12 cellular contexts compared by ENCODE assay signal in the genomic region with DNA sequence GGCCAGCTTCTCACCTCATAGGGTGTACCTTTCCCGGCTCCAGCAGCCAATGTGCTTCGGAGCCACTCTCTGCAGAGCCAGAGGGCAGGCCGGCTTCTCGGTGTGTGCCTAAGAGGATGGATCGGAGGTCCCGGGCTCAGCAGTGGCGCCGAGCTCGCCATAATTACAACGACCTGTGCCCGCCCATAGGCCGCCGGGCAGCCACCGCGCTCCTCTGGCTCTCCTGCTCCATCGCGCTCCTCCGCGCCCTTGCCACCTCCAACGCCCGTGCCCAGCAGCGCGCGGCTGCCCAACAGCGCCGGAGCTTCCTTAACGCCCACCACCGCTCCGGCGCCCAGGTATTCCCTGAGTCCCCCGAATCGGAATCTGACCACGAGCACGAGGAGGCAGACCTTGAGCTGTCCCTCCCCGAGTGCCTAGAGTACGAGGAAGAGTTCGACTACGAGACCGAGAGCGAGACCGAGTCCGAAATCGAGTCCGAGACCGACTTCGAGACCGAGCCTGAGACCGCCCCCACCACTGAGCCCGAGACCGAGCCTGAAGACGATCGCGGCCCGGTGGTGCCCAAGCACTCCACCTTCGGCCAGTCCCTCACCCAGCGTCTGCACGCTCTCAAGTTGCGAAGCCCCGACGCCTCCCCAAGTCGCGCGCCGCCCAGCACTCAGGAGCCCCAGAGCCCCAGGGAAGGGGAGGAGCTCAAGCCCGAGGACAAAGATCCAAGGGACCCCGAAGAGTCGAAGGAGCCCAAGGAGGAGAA. TPM values are rescaled to one million over a fixed set of nuclear protein-coding genes. Genes with fewer than 3 reads are reported as not detected.
DNase-seq lines count a peak whose midpoint lies in the region; ATAC-seq lines count a peak whose summit lies in the region.
"Had no signal": no experiment of that assay in that cellular context is flagged by ENCODE, and none has a peak within 500 bp of the region (broad histone marks: within the 10 kb centered on the region; RNA-seq: fewer than 3 reads in every experiment).

No MANE protein-coding gene starts in this region.

- H3K4me3 Mint-ChIP-seq in activated naive CD4-positive, alpha-beta T cell treated with anti-CD3 and anti-CD28 coated beads, Interleukin-2, amount 10 ng/mL, durations not matched to agents 7 days and 5 days, result peak overlapping the region; percentile 28
- H3K4me3 Mint-ChIP-seq in T-helper 17 cell, result peak overlapping the region; percentile 63
- H3K4me3 Mint-ChIP-seq in stimulated activated naive CD8-positive, alpha-beta T cell treated with anti-CD3 and anti-CD28 coated beads, Interleukin-15, amount 100 ng/mL, for 72 hours, result peak overlapping the region; percentile 60 to 74

- H3K27me3 Mint-ChIP-seq in activated naive CD4-positive, alpha-beta T cell treated with anti-CD3 and anti-CD28 coated beads, Interleukin-2, amount 10 ng/mL, durations not matched to agents 7 days and 5 days, result peaks cover 84% of the 10 kb centered on the region
- peaks cover 75% of the 10 kb centered on the region for H3K27me3 Mint-ChIP-seq in T-helper 17 cell
- peaks cover 78% of the 10 kb centered on the region for H3K27me3 Mint-ChIP-seq in stimulated activated naive CD8-positive, alpha-beta T cell treated with anti-CD3 and anti-CD28 coated beads, Interleukin-15, amount 100 ng/mL, for 72 hours

- H3K27ac Mint-ChIP-seq in activated naive CD4-positive, alpha-beta T cell treated with anti-CD3 and anti-CD28 coated beads, Interleukin-2, amount 10 ng/mL, durations not matched to agents 7 days and 5 days, result peak overlapping the region; percentile 45
- no peak overlapping the region for H3K27ac Mint-ChIP-seq in T-helper 17 cell
- H3K27ac Mint-ChIP-seq in stimulated activated naive CD8-positive, alpha-beta T cell treated with anti-CD3 and anti-CD28 coated beads, Interleukin-15, amount 100 ng/mL, for 72 hours, result peak overlapping the region; percentile 25 to 82

- H3K4me3 ChIP-seq in iPS-11a (ENCODE audit: low read depth, low read length), result peak overlapping the region; percentile 40
- H3K4me3 ChIP-seq: body of pancreas had no signal

- CTCF ChIA-PET in activated naive CD4-positive, alpha-beta T cell treated with anti-CD3 and anti-CD28 coated beads, Interleukin-2, amount 10 ng/mL, durations not matched to agents 7 days and 5 days (lab: Charles Lee), result interaction anchor here (1.0 to 2.9 kb wide), 4 partner anchors 8 to 359 kb away, joined by 4 to 14 read pairs (median 8); a partner anchor contains a TSS

- peaks cover 21% of the 10 kb centered on the region for H3K4me1 Mint-ChIP-seq in activated naive CD4-positive, alpha-beta T cell treated with anti-CD3 and anti-CD28 coated beads, Interleukin-2, amount 10 ng/mL, durations not matched to agents 7 days and 5 days
- peaks cover 6% of the 10 kb centered on the region for H3K4me1 Mint-ChIP-seq in T-helper 17 cell
- H3K4me1 Mint-ChIP-seq in stimulated activated naive CD8-positive, alpha-beta T cell treated with anti-CD3 and anti-CD28 coated beads, Interleukin-15, amount 100 ng/mL, for 72 hours, result peaks cover 36% of the 10 kb centered on the region

- DNase-seq in activated naive CD4-positive, alpha-beta T cell treated with anti-CD3 and anti-CD28 coated beads, Interleukin-2, amount 10 ng/mL, durations not matched to agents 7 days and 5 days, result no peak
- no peak for DNase-seq in activated naive CD4-positive, alpha-beta T cell treated with Interleukin-2 at 50 U/mL for 16 hours
- DNase-seq in T-helper 17 cell (no peak), islet precursor cell (no peak)
- DNase-seq in stimulated activated naive CD8-positive, alpha-beta T cell treated with anti-CD3 and anti-CD28 coated beads, Interleukin-15, amount 100 ng/mL, for 72 hours, result no peak
- DNase-seq: NCI-H2029, OCI-M1, small intestine had no signal

- no peaks in the 10 kb centered on the region for H3K9me3 ChIP-seq in T-helper 17 cell (ENCODE audit: control insufficient read depth, low read length, poor library complexity, severe bottlenecking)
- H3K9me3 ChIP-seq: body of pancreas had no signal

- no peak for ATAC-seq in T-helper 17 cell
- ATAC-seq in stimulated activated naive CD8-positive, alpha-beta T cell treated with anti-CD3 and anti-CD28 coated beads, Interleukin-15, amount 100 ng/mL, for 72 hours, result no peak
- ATAC-seq in HG02884 (IDR thresholded peaks at IDR 0.05; ENCODE audit: unreplicated experiment), result no peak
- ATAC-seq in GM21619 (IDR thresholded peaks at IDR 0.05; ENCODE audit: unreplicated experiment), result no peak

- peaks cover 1% of the 10 kb centered on the region for H3K36me3 Mint-ChIP-seq in activated naive CD4-positive, alpha-beta T cell treated with anti-CD3 and anti-CD28 coated beads, Interleukin-2, amount 10 ng/mL, durations not matched to agents 7 days and 5 days
- H3K36me3 Mint-ChIP-seq in T-helper 17 cell (ENCODE audit: low read depth), result no peaks in the 10 kb centered on the region

- H3K9me3 Mint-ChIP-seq in activated naive CD4-positive, alpha-beta T cell treated with anti-CD3 and anti-CD28 coated beads, Interleukin-2, amount 10 ng/mL, durations not matched to agents 7 days and 5 days, result no peaks in the 10 kb centered on the region
- no peaks in the 10 kb centered on the region for H3K9me3 Mint-ChIP-seq in stimulated activated naive CD8-positive, alpha-beta T cell treated with anti-CD3 and anti-CD28 coated beads, Interleukin-15, amount 100 ng/mL, for 72 hours

RNA-seq across cellular contexts. Expression of a gene that starts 10.5 kb away (rescaled TPM):
- under 1 TPM in 1 of 2 donors, not detected in 1; 0.72 TPM for total RNA-seq in T-helper 17 cell

RNA-seq across cellular contexts. Expression of a gene that starts 12.3 kb away (rescaled TPM):
- 1,000 to 10,000 TPM in 1 of 2 donors, 100 to 1,000 TPM in 1; 755 to 1,096 TPM for total RNA-seq in T-helper 17 cell
